ENCODE assay signal across 8 cellular contexts in the genomic region with DNA sequence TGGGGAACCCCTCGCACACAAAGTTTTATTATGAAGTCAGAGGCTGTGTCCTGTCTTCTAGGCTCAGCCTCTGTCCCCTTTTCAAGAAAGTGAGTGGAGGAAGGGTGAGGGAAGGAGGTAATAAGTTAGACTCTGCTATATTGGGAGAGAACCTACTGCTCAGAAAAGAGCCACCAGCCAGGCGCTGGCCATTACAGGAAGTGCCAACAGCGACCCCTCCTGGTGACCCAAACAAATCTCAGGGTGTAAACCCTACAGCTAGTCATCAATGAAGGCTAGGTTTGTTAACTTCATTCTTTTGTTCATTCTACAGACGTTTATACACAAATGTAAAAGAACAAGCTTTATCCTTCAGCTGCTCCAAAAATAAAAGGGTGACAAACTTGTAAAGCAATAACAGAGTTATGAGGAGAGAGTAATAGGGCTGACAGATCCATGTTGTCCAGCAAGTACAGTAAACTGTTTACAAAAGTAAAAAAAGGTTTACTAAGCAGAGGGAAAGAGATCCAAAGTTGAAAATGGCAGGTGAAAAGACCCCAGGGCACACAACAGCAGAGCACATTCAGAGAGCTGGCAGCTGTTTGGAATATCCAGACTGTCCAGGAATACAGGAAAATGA.
DNase-seq lines count a peak whose midpoint lies in the region; ATAC-seq, FAIRE-seq and TF ChIP-seq lines count a peak whose summit lies in the region.

No MANE protein-coding gene starts in this region.

- H3K4me3 ChIP-seq in A549 (no peak overlapping the region), Karpas-422 (ENCODE audit: low read length) (no peak overlapping the region), WI38 (ENCODE audit: low read depth, low read length) (no peak overlapping the region), stomach (no peak overlapping the region)

- H3K27me3 ChIP-seq in Karpas-422 (ENCODE audit: low read length): no peaks in the 10 kb centered on the region
- H3K27me3 ChIP-seq in stomach: peaks cover 0 to 35% (median 0%) of the 10 kb centered on the region in 3 donors

- CTCF ChIA-PET in A549 (lab: Yijun Ruan, JAX): interaction anchor here (0.9 to 2.6 kb wide), 12 partner anchors 9 to 763 kb away, joined by 3 to 8 read pairs (median 4); no protein-coding TSS in a partner anchor

- peak; percentile 58 to 87; a peak in 4 of 6 replicates for ATAC-seq in A549

- no peaks in the 10 kb centered on the region for H3K9me2 ChIP-seq in Karpas-422 (replicated peaks; ENCODE audit: insufficient read depth, low read length)

- no peak for TF ChIP-seq EP300 in A549 (IDR thresholded peaks at IDR 0.05)
- TF ChIP-seq EP300 in stomach (IDR thresholded peaks at IDR 0.05): no peak

- TF ChIP-seq RAD21 in A549 (conservative IDR thresholded peaks at IDR 0.05 in 1 of 2, IDR thresholded peaks at IDR 0.05 in 1 of 2): peak; percentile 12 to 27; a peak in 1 of 5 replicates

- DNase-seq in A549 (ENCODE audit: low read depth in 1 of 2, low spot score in 1 of 2): peak; percentile 27 to 29
- DNase-seq in Karpas-422: peak; percentile 77
- DNase-seq in iPS-NIHi7 (ENCODE audit: extremely low spot score): peak; percentile 71
- DNase-seq in stomach: peak; percentile 31
- DNase-seq in NCI-H526 treated with DMSO at 0.1 percent for 48 hours (lab: John Stamatoyannopoulos, UW): no peak
- DNase-seq in cerebellum (ENCODE audit: low spot score): no peak

- TF ChIP-seq POLR2A in A549 (IDR thresholded peaks at IDR 0.05; ENCODE audit: low read length) (no peak), stomach (IDR thresholded peaks at IDR 0.05) (no peak)

- no peak overlapping the region for H3K9ac ChIP-seq in Karpas-422 (ENCODE audit: low read length)

- H3K36me3 ChIP-seq in Karpas-422 (ENCODE audit: insufficient read depth, low read length) (no peaks in the 10 kb centered on the region), stomach (no peaks in the 10 kb centered on the region)

- H3K9me3 ChIP-seq in A549: no peaks in the 10 kb centered on the region
- H3K9me3 ChIP-seq in Karpas-422 (ENCODE audit: low read length): no peaks in the 10 kb centered on the region
- no peaks in the 10 kb centered on the region for H3K9me3 ChIP-seq in stomach

- H3K4me1 ChIP-seq in A549 (no peaks in the 10 kb centered on the region), Karpas-422 (ENCODE audit: low read length) (no peaks in the 10 kb centered on the region), stomach (no peaks in the 10 kb centered on the region)

- H3K79me2 ChIP-seq in Karpas-422 (ENCODE audit: low read length): no peaks in the 10 kb centered on the region

- H4K20me1 ChIP-seq in Karpas-422 (ENCODE audit: insufficient read depth, low read depth, low read length): no peaks in the 10 kb centered on the region

- intact Hi-C loops in stomach (cut with DNase I; ENCODE audit: low total_unique reads): no loop called here

- H3K27ac ChIP-seq in A549 (no peak overlapping the region), Karpas-422 (ENCODE audit: low read length) (no peak overlapping the region), stomach (no peak overlapping the region)

- peak; percentile 40 for TF ChIP-seq CTCF in A549 (IDR thresholded peaks at IDR 0.05)
- peak; percentile 66 for TF ChIP-seq CTCF in GM12874 (IDR thresholded peaks at IDR 0.05; ENCODE audit: insufficient read depth, low read depth, low read length)
- peak; percentile 45 for TF ChIP-seq CTCF in WI38 (IDR thresholded peaks at IDR 0.05; ENCODE audit: low read depth, low read length)
- TF ChIP-seq CTCF in stomach (IDR thresholded peaks at IDR 0.05): no peak

- POLR2A ChIA-PET in A549 (lab: Yijun Ruan, JAX): no interaction called here

- WGBS in A549 (ENCODE audit: missing lambda C conversion rate): 15% methylated on average over 4 of the region's 4 CpGs
- WGBS in stomach, 5 donors: 19 to 29% (median 26%) methylated on average over 4 of the region's 4 CpGs

- H3K4me2 ChIP-seq in A549 (no peak overlapping the region), Karpas-422 (ENCODE audit: low read depth, low read length, poor library complexity, severe bottlenecking) (no peak overlapping the region)

- no peak overlapping the region for H2AFZ ChIP-seq in Karpas-422 (ENCODE audit: low read length)

- FAIRE-seq in A549 (lab: Jason Lieb, UNC): no peak

TF ChIP-seq in A549, 52 proteins besides CTCF, POLR2A, EP300 and RAD21:
- no peak for TF ChIP-seq PHF8 (IDR thresholded peaks at IDR 0.05; ENCODE audit: borderline replicate concordance, low read depth)
- 0 out of 3 replicates have a peak, but pooled peaks have one; percentile 11 for TF ChIP-seq SMC3 (IDR thresholded peaks at IDR 0.05)
TF ChIP-seq in A549: peak in this region for 1.

Comparison
In these comparisons a context has a peak if more than half of its experiments do, and no peak if none do; other contexts are left out.
1. DNase-seq: peak in A549 (2 of 2), Karpas-422 (single experiment), iPS-NIHi7 (single experiment) and stomach (single experiment); none in NCI-H526 treated with DMSO at 0.1 percent for 48 hours (single experiment) and cerebellum (single experiment).
2. CTCF ChIP-seq: peak in A549 (single experiment), GM12874 (single experiment) and WI38 (single experiment); none in stomach (0 of 7).